12 cellular contexts compared by ENCODE assay signal in genomic region chr7:47621985-47622561, GRCh38. TPM values are rescaled to one million over a fixed set of nuclear protein-coding genes. Genes with fewer than 3 reads are reported as not detected.
DNase-seq lines count a peak whose midpoint lies in the region; ATAC-seq and TF ChIP-seq lines count a peak whose summit lies in the region.
"Had no signal": no experiment of that assay in that cellular context is flagged by ENCODE, and none has a peak within 500 bp of the region (broad histone marks: within the 10 kb centered on the region; RNA-seq: fewer than 3 reads in every experiment).

No MANE protein-coding gene starts in this region.

- peaks cover 76% of the 10 kb centered on the region for H3K4me1 ChIP-seq in Karpas-422 (ENCODE audit: low read length)
- H3K4me1 ChIP-seq in muscle layer of duodenum (ENCODE audit: control insufficient read depth in 1 of 2, insufficient read depth in 2 of 2, low read length in 2 of 2) = peaks cover 9 to 26% of the 10 kb centered on the region in 2 donors
- H3K4me1 ChIP-seq in thoracic aorta (ENCODE audit: control insufficient read depth in 1 of 2, low read depth in 2 of 2) = peaks cover 12 to 35% of the 10 kb centered on the region in 2 donors

- H3K27me3 ChIP-seq in Karpas-422 (ENCODE audit: low read length) (no peaks in the 10 kb centered on the region), muscle layer of duodenum (ENCODE audit: low read depth, low read length) (no peaks in the 10 kb centered on the region), thoracic aorta (replicated peaks; ENCODE audit: insufficient read depth) (no peaks in the 10 kb centered on the region)

- peak overlapping the region; percentile 96 for H3K27ac ChIP-seq in Karpas-422 (ENCODE audit: low read length)
- peak overlapping the region; percentile 70 to 84 for H3K27ac ChIP-seq in coronary artery
- H3K27ac ChIP-seq in muscle layer of duodenum (ENCODE audit: low read length) = peak overlapping the region; percentile 59
- H3K27ac ChIP-seq in thoracic aorta = peak overlapping the region; percentile 66 to 82

- no peaks in the 10 kb centered on the region for H4K20me1 ChIP-seq in Karpas-422 (ENCODE audit: insufficient read depth, low read depth, low read length)

- no peak for ATAC-seq in thoracic aorta (ENCODE audit: insufficient number of reproducible peaks, low FRiP score, low read depth)
- ATAC-seq in GM19395 (IDR thresholded peaks at IDR 0.05; ENCODE audit: unreplicated experiment) = no peak
- no peak for ATAC-seq in GM18517 (IDR thresholded peaks at IDR 0.05; ENCODE audit: unreplicated experiment)
- ATAC-seq: CD8-positive, alpha-beta T cell; esophagus mucosa had no signal

- no peaks in the 10 kb centered on the region for H3K79me2 ChIP-seq in Karpas-422 (ENCODE audit: low read length)

- H3K9ac ChIP-seq in Karpas-422 (ENCODE audit: low read length) = peak overlapping the region; percentile 94

- no peaks in the 10 kb centered on the region for H3K36me3 ChIP-seq in Karpas-422 (ENCODE audit: insufficient read depth, low read length)
- H3K36me3 ChIP-seq in muscle layer of duodenum (ENCODE audit: control insufficient read depth in 1 of 2, insufficient read depth in 2 of 2, low read length in 2 of 2) = no peaks in the 10 kb centered on the region
- no peaks in the 10 kb centered on the region for H3K36me3 ChIP-seq in thoracic aorta

- DNase-seq in Karpas-422 = peak; percentile 90
- no peak for DNase-seq in coronary artery (ENCODE audit: low spot score)
- DNase-seq in thoracic aorta (ENCODE audit: low spot score) = no peak
- no peak for DNase-seq in midbrain (lab: John Stamatoyannopoulos, UW)
- no peak for DNase-seq in NCI-H1048 (lab: John Stamatoyannopoulos, UW)
- DNase-seq: activated naive CD4-positive, alpha-beta T cell treated with anti-CD3 and anti-CD28 coated beads, Interleukin-2, amount 10 ng/mL, durations not matched to agents 7 days and 5 days; CD8-positive, alpha-beta T cell; cerebellar nuclear complex had no signal

- TF ChIP-seq CTCF in coronary artery (IDR thresholded peaks at IDR 0.05) (no peak), thoracic aorta (IDR thresholded peaks at IDR 0.05) (no peak)

- H3K9me3 ChIP-seq in Karpas-422 (ENCODE audit: low read length) (no peaks in the 10 kb centered on the region), muscle layer of duodenum (ENCODE audit: control insufficient read depth in 1 of 2, low read length in 2 of 2) (no peaks in the 10 kb centered on the region), thoracic aorta (no peaks in the 10 kb centered on the region)

- no peaks in the 10 kb centered on the region for H3K9me2 ChIP-seq in Karpas-422 (replicated peaks; ENCODE audit: insufficient read depth, low read length)

- peak overlapping the region; percentile 88 for H3K4me2 ChIP-seq in Karpas-422 (ENCODE audit: low read depth, low read length, poor library complexity, severe bottlenecking)

- peak overlapping the region; percentile 68 for H3K4me3 ChIP-seq in Karpas-422 (ENCODE audit: low read length)
- no peak overlapping the region for H3K4me3 ChIP-seq in coronary artery
- no peak overlapping the region for H3K4me3 ChIP-seq in muscle layer of duodenum (ENCODE audit: low read depth in 1 of 2, low read length in 2 of 2)
- H3K4me3 ChIP-seq in thoracic aorta = no peak overlapping the region

- no peak overlapping the region for H2AFZ ChIP-seq in Karpas-422 (ENCODE audit: low read length)

RNA-seq across cellular contexts. Expression of gene TNS3, which starts 40.2 kb away (rescaled TPM):
- 56.6 and 60.5 TPM in 2 replicates for total RNA-seq in Karpas-422 (2014; rRNA removed; shearing (Covaris generic); ENCODE audit: low replicate concordance)
- total RNA-seq in thoracic aorta = 100 to 1,000 TPM; 138 to 151 TPM
